ENCODE assay signal across 8 cellular contexts in the genomic region with DNA sequence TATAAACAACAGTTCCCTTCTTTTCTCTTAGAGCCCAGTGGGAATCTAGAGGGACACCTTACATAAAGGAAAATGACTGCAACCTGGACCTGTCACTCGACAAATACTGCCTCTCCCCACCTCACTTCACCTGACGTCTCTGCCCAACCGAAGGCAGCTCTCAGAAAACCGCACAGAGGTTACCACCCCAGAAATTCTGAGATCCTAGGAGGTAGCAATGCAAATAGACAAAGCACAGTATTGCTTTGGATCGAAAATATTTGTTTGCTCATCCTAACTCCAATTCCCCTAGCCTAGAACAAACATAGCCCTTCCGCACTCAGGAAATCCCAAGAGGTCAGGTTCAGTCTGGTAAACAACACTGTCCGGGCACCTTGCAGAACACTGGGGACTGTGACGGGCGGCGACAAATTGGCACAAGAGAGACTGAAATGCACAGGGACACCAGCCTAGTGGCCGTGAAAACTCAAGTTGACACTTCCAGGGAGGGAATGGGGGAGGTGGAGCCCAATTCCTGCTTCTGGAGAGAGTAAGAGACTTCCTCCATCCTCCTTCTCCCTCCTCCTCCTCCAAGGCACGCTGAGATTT. TPM values are rescaled to one million over a fixed set of nuclear protein-coding genes. Genes with fewer than 3 reads are reported as not detected.
A peak's percentile ranks its signal among the peaks of the same experiment; 100 is the strongest.
DNase-seq lines count a peak whose midpoint lies in the region; ATAC-seq and TF ChIP-seq lines count a peak whose summit lies in the region.

No MANE protein-coding gene starts in this region.

- H3K36me3 Mint-ChIP-seq in brain (peaks cover 39% of the 10 kb centered on the region), immature natural killer cell (peaks cover 12 to 20% (median 16%) of the 10 kb centered on the region in 3 donors)
- H3K36me3 Mint-ChIP-seq in stimulated activated effector memory CD8-positive, alpha-beta T cell treated with anti-CD3 and anti-CD28 coated beads, Interleukin-12 subunit alpha, Interleukin-12 subunit beta, amount 100 ng/mL, for 72 hours = peaks cover 18% of the 10 kb centered on the region

- peak overlapping the region; percentile 98 to 99 (median 99) for H3K27ac Mint-ChIP-seq in brain
- H3K27ac Mint-ChIP-seq in immature natural killer cell = peak overlapping the region; percentile 91 to 99 (median 98)
- H3K27ac Mint-ChIP-seq in stimulated activated effector memory CD8-positive, alpha-beta T cell treated with anti-CD3 and anti-CD28 coated beads, Interleukin-12 subunit alpha, Interleukin-12 subunit beta, amount 100 ng/mL, for 72 hours = peak overlapping the region; percentile 98

- ATAC-seq in GM18499 (IDR thresholded peaks at IDR 0.05; ENCODE audit: insufficient read depth, unreplicated experiment) (peak; percentile 18), HG02938 (IDR thresholded peaks at IDR 0.05; ENCODE audit: unreplicated experiment) (peak; percentile 38)
- ATAC-seq in stimulated activated effector memory CD8-positive, alpha-beta T cell treated with anti-CD3 and anti-CD28 coated beads, Interleukin-12 subunit alpha, Interleukin-12 subunit beta, amount 100 ng/mL, for 72 hours = peak; percentile 41

- DNase-seq in ACHN = peak; percentile 20
- DNase-seq in NCI-H526 treated with DMSO at 0.1 percent for 48 hours (lab: John Stamatoyannopoulos, UW) = peak; percentile 79
- peak in 1 of 3 donors; percentile 32 for DNase-seq in immature natural killer cell
- DNase-seq in stimulated activated effector memory CD8-positive, alpha-beta T cell treated with anti-CD3 and anti-CD28 coated beads, Interleukin-12 subunit alpha, Interleukin-12 subunit beta, amount 100 ng/mL, for 72 hours (ENCODE audit: low spot score in 2 of 2) = no peak
- no peak for DNase-seq in NAMALWA (ENCODE audit: low spot score)

- H3K27me3 Mint-ChIP-seq in brain (peaks cover 12% of the 10 kb centered on the region), immature natural killer cell (ENCODE audit: low read depth in 3 of 3) (peaks cover 10 to 26% (median 21%) of the 10 kb centered on the region in 3 donors)

- in situ Hi-C loops in ACHN (cut with HindIII; ENCODE audit: low pct_ligation_motif_present, low pct_unique_long_range_greater_than_20kb, low sequenced_read_pairs) = no loop called here

- H3K4me1 Mint-ChIP-seq in brain (peaks cover 55% of the 10 kb centered on the region), immature natural killer cell (peaks cover 45 to 58% of the 10 kb centered on the region in 2 donors)
- peaks cover 45% of the 10 kb centered on the region for H3K4me1 Mint-ChIP-seq in stimulated activated effector memory CD8-positive, alpha-beta T cell treated with anti-CD3 and anti-CD28 coated beads, Interleukin-12 subunit alpha, Interleukin-12 subunit beta, amount 100 ng/mL, for 72 hours

- H3K9me3 Mint-ChIP-seq in brain (peaks cover 27 to 46% (median 35%) of the 10 kb centered on the region in 5 experiments), immature natural killer cell (peaks cover 6 to 31% (median 18%) of the 10 kb centered on the region in 6 donors)
- peaks cover 19% of the 10 kb centered on the region for H3K9me3 Mint-ChIP-seq in stimulated activated effector memory CD8-positive, alpha-beta T cell treated with anti-CD3 and anti-CD28 coated beads, Interleukin-12 subunit alpha, Interleukin-12 subunit beta, amount 100 ng/mL, for 72 hours

- peak overlapping the region; percentile 89 to 96 (median 94) for H3K4me3 Mint-ChIP-seq in brain
- peak overlapping the region; percentile 99 to 100 (median 99) for H3K4me3 Mint-ChIP-seq in immature natural killer cell
- H3K4me3 Mint-ChIP-seq in stimulated activated effector memory CD8-positive, alpha-beta T cell treated with anti-CD3 and anti-CD28 coated beads, Interleukin-12 subunit alpha, Interleukin-12 subunit beta, amount 100 ng/mL, for 72 hours = peak overlapping the region; percentile 90

- no peak for TF ChIP-seq CTCF in brain (conservative IDR thresholded peaks at IDR 0.05)

RNA-seq across cellular contexts. Expression of gene TRIM44, which starts 0.4 kb away (rescaled TPM):
- polyA plus RNA-seq in brain (ENCODE audit: insufficient read depth, low read depth, low replicate concordance) = 39.8 TPM
- 10 to 100 TPM; 36.0 to 55.3 (median 41.1) TPM for polyA plus RNA-seq in immature natural killer cell

RNA-seq across cellular contexts. Expression of gene FJX1, which starts 43.9 kb away (rescaled TPM):
- 8.1 TPM for polyA plus RNA-seq in brain (ENCODE audit: insufficient read depth, low read depth, low replicate concordance)
- not detected for polyA plus RNA-seq in immature natural killer cell

Comparison
In these comparisons a context has a peak if more than half of its experiments do, and no peak if none do; other contexts are left out.
1. DNase-seq: peak in ACHN (single experiment) and NCI-H526 treated with DMSO at 0.1 percent for 48 hours (single experiment); none in stimulated activated effector memory CD8-positive, alpha-beta T cell treated with anti-CD3 and anti-CD28 coated beads, Interleukin-12 subunit alpha, Interleukin-12 subunit beta, amount 100 ng/mL, for 72 hours (0 of 2) and NAMALWA (single experiment).
2. Peak in every context shown above with its lines, with median percentiles within 50 percentile points of each other: ATAC-seq, H3K27ac Mint-ChIP-seq and H3K4me3 Mint-ChIP-seq.